In genomic region chr1:72056516-72056915, GRCh38 we compare ENCODE assay signal across 34 cellular contexts.
DNase-seq lines count a peak whose midpoint lies in the region; ATAC-seq, FAIRE-seq and TF ChIP-seq lines count a peak whose summit lies in the region.
"Had no signal": no experiment of that assay in that cellular context is flagged by ENCODE, and none has a peak within 500 bp of the region (broad histone marks: within the 10 kb centered on the region; RNA-seq: fewer than 3 reads in every experiment).

No MANE protein-coding gene starts in this region.

- DNase-seq in SK-N-SH (no peak), D721Med (ENCODE audit: insufficient read length, low spot score) (no peak), H1 (ENCODE audit: low read depth in 1 of 2, low spot score in 2 of 2) (no peak)
- DNase-seq in activated CD4-positive, alpha-beta memory T cell treated with anti-CD3 and anti-CD28 coated beads, Interleukin-2, amount 10 ng/mL, durations not matched to agents 7 days and 5 days, result no peak
- DNase-seq: 8988T; ACHN; AML-193; BE2C; C1 segment of cervical spinal cord; Caco-2; Calu3; CD4-positive, alpha-beta memory T cell; CD4-positive, alpha-beta T cell; CD4-positive, CD25-positive, alpha-beta regulatory T cell; CD8-positive, alpha-beta memory T cell; CD8-positive, alpha-beta T cell; COR-L47; DMS 273 treated with DMSO at 0.1 percent for 48 hours; DMS153; DMS53; DMS79; DMS79 treated with DMSO at 0.1 percent for 48 hours; DND-41; EL had no signal

- TF ChIP-seq POLR2A in H1 (IDR thresholded peaks at IDR 0.05; ENCODE audit: control extremely low read depth in 1 of 2, low read depth in 2 of 2, low read length in 2 of 2), result no peak

- H3K4me3 Mint-ChIP-seq in activated CD4-positive, alpha-beta memory T cell treated with anti-CD3 and anti-CD28 coated beads, Interleukin-2, amount 10 ng/mL, durations not matched to agents 7 days and 5 days, result no peak overlapping the region
- H3K4me3 Mint-ChIP-seq: B cell; CD14-positive monocyte; CD4-positive, alpha-beta memory T cell; CD4-positive, alpha-beta T cell; CD4-positive, CD25-positive, alpha-beta regulatory T cell; CD8-positive, alpha-beta memory T cell; CD8-positive, alpha-beta T cell had no signal

- no peak overlapping the region for H3K18ac ChIP-seq in H1 (ENCODE audit: extremely low read depth, low read length)

- H3K4me2 ChIP-seq in SK-N-SH, result no peak overlapping the region
- no peak overlapping the region for H3K4me2 ChIP-seq in H1 (ENCODE audit: insufficient read depth in 1 of 2, low read depth in 2 of 2, low read length in 2 of 2)
- H3K4me2 ChIP-seq: A549; BLaER1; BLaER1 treated with 17β-estradiol and CSF1 and Interleukin-3, amounts not matched to agents 10 nM and 100 nM had no signal

- ATAC-seq in SK-N-SH treated with all-trans-retinoic acid at 6 μM for 48 hours (no peak), HG02798 (IDR thresholded peaks at IDR 0.05; ENCODE audit: poor library complexity, unreplicated experiment) (no peak)
- ATAC-seq: A549; CD8-positive, alpha-beta T cell had no signal

- no peaks in the 10 kb centered on the region for H3K9me3 Mint-ChIP-seq in activated CD4-positive, alpha-beta memory T cell treated with anti-CD3 and anti-CD28 coated beads, Interleukin-2, amount 10 ng/mL, durations not matched to agents 7 days and 5 days
- H3K9me3 Mint-ChIP-seq: CD14-positive monocyte; CD4-positive, alpha-beta T cell had no signal

- no peaks in the 10 kb centered on the region for H3K4me1 Mint-ChIP-seq in activated CD4-positive, alpha-beta memory T cell treated with anti-CD3 and anti-CD28 coated beads, Interleukin-2, amount 10 ng/mL, durations not matched to agents 7 days and 5 days
- H3K4me1 Mint-ChIP-seq: B cell; CD4-positive, alpha-beta memory T cell; CD4-positive, CD25-positive, alpha-beta regulatory T cell; CD8-positive, alpha-beta memory T cell had no signal

- POLR2A ChIA-PET in SK-N-SH (lab: Yijun Ruan, JAX) (no interaction called here), H1 (lab: Charles Lee; ENCODE audit: partially characterized antibody) (no interaction called here)
- POLR2A ChIA-PET in activated CD4-positive, alpha-beta memory T cell treated with anti-CD3 and anti-CD28 coated beads, Interleukin-2, amount 10 ng/mL, durations not matched to agents 7 days and 5 days (lab: Charles Lee), result no interaction called here

- no peak overlapping the region for H3K4ac ChIP-seq in H1 (replicated peaks; ENCODE audit: insufficient read length, low read depth, low read length)

- no peaks in the 10 kb centered on the region for H3K9me2 ChIP-seq in SK-N-SH

- H3K27ac Mint-ChIP-seq in activated CD4-positive, alpha-beta memory T cell treated with anti-CD3 and anti-CD28 coated beads, Interleukin-2, amount 10 ng/mL, durations not matched to agents 7 days and 5 days, result no peak overlapping the region
- H3K27ac Mint-ChIP-seq: B cell; CD14-positive monocyte; CD4-positive, alpha-beta memory T cell; CD4-positive, alpha-beta T cell; CD4-positive, CD25-positive, alpha-beta regulatory T cell; CD8-positive, alpha-beta memory T cell; CD8-positive, alpha-beta T cell had no signal

- H3K79me2 ChIP-seq in SK-N-SH (ENCODE audit: insufficient read depth) (no peaks in the 10 kb centered on the region), H1 (ENCODE audit: control insufficient read depth in 1 of 2, insufficient read depth in 2 of 2, low read length in 2 of 2) (no peaks in the 10 kb centered on the region)

- H3K4me1 ChIP-seq in SK-N-SH (ENCODE audit: control insufficient read depth in 1 of 2, insufficient read depth in 2 of 2, low read depth in 1 of 2, low read length in 1 of 2), result no peaks in the 10 kb centered on the region; a peak in 1 of 4 replicates
- peaks cover 0 to 2% (median 0%) of the 10 kb centered on the region in 4 experiments; a peak in 1 of 7 replicates for H3K4me1 ChIP-seq in H1 (replicated peaks in 1 of 4; ENCODE audit: control insufficient read depth in 3 of 4, insufficient read depth in 4 of 4, low read length in 3 of 4)
- H3K4me1 ChIP-seq: A549, BLaER1, Caco-2 had no signal

- TF ChIP-seq RAD21 in SK-N-SH (IDR thresholded peaks at IDR 0.05; ENCODE audit: low read length) (no peak), H1 (IDR thresholded peaks at IDR 0.05 in 1 of 2, conservative IDR thresholded peaks at IDR 0.05 in 1 of 2; ENCODE audit: low read depth in 2 of 2, low read length in 2 of 2) (no peak)

- H3K56ac ChIP-seq in H1 (replicated peaks; ENCODE audit: insufficient read length, low read depth, low read length), result no peak overlapping the region

- 43% methylated on average over 2 of the region's 2 CpGs for WGBS in SK-N-SH (ENCODE audit: low lambda C conversion rate)
- 94% methylated on average over 2 of the region's 2 CpGs; no CpG with 5 or more reads in 1 of the 2 experiments for WGBS in H1 (ENCODE audit: extremely low coverage in 1 of 2, insufficient coverage in 1 of 2, insufficient read length in 1 of 2, insufficient replicate concordance in 2 of 2, low coverage in 1 of 2, low lambda C conversion rate in 2 of 2, missing lambda C conversion rate in 1 of 2), 2 experiments

- FAIRE-seq in D721Med (lab: Jason Lieb, UNC) (peak; percentile 61), H1 (lab: Jason Lieb, UNC) (no peak)
- FAIRE-seq: A204.1, A549 had no signal

- no peaks in the 10 kb centered on the region for H3K36me3 Mint-ChIP-seq in activated CD4-positive, alpha-beta memory T cell treated with anti-CD3 and anti-CD28 coated beads, Interleukin-2, amount 10 ng/mL, durations not matched to agents 7 days and 5 days (ENCODE audit: low read depth)
- H3K36me3 Mint-ChIP-seq: CD14-positive monocyte; CD4-positive, alpha-beta memory T cell; CD4-positive, CD25-positive, alpha-beta regulatory T cell; CD8-positive, alpha-beta memory T cell; CD8-positive, alpha-beta T cell had no signal

- H4K91ac ChIP-seq in H1 (replicated peaks; ENCODE audit: insufficient read length, low read length), result no peak overlapping the region

- H3K36me3 ChIP-seq in SK-N-SH (replicated peaks in 1 of 2; ENCODE audit: control insufficient read depth in 1 of 2, insufficient read depth in 2 of 2, low read length in 1 of 2), result no peaks in the 10 kb centered on the region
- no peaks in the 10 kb centered on the region for H3K36me3 ChIP-seq in H1 (ENCODE audit: control insufficient read depth in 2 of 4, insufficient read depth in 4 of 4, low read length in 3 of 4)
- H3K36me3 ChIP-seq: BE2C; BLaER1; BLaER1 treated with 17β-estradiol and CSF1 and Interleukin-3, amounts not matched to agents 10 nM and 100 nM had no signal

- H3K4me3 ChIP-seq in SK-N-SH (ENCODE audit: low read depth in 2 of 2, low read length in 1 of 2) (no peak overlapping the region), H1 (ENCODE audit: extremely low read depth in 1 of 4, insufficient read depth in 2 of 4, low read depth in 3 of 4, low read length in 4 of 4) (no peak overlapping the region)
- H3K4me3 ChIP-seq: A549; BLaER1; BLaER1 treated with 17β-estradiol and CSF1 and Interleukin-3, amounts not matched to agents 10 nM and 100 nM had no signal

- no peak for TF ChIP-seq CTCF in SK-N-SH (IDR thresholded peaks at IDR 0.05)
- TF ChIP-seq CTCF in D721Med (IDR thresholded peaks at IDR 0.05; ENCODE audit: insufficient read depth, missing control alignments), result no peak
- TF ChIP-seq CTCF in H1 (IDR thresholded peaks at IDR 0.05; ENCODE audit: control extremely low read depth in 1 of 3, insufficient read depth in 1 of 3, low read depth in 1 of 3, low read length in 3 of 3), result no peak

- no peaks in the 10 kb centered on the region for H3F3A ChIP-seq in SK-N-SH (replicated peaks; ENCODE audit: insufficient read depth)

- H2AFZ ChIP-seq in SK-N-SH (ENCODE audit: low read depth), result no peak overlapping the region
- H2AFZ ChIP-seq in H1 (ENCODE audit: low read length), result no peak overlapping the region

- no peak overlapping the region for H4K5ac ChIP-seq in H1 (ENCODE audit: insufficient read length, low read depth, low read length)

- no peak overlapping the region for H2BK15ac ChIP-seq in H1 (ENCODE audit: low read length)

- H2BK20ac ChIP-seq in H1 (ENCODE audit: low read length), result no peak overlapping the region

- H3K27me3 ChIP-seq in SK-N-SH (ENCODE audit: insufficient read depth), result no peaks in the 10 kb centered on the region
- no peaks in the 10 kb centered on the region for H3K27me3 ChIP-seq in H1 (replicated peaks in 1 of 4; ENCODE audit: control insufficient read depth in 3 of 4, extremely low read depth in 1 of 4, insufficient read depth in 3 of 4, low read length in 3 of 4)
- H3K27me3 ChIP-seq: BE2C; BLaER1; BLaER1 treated with 17β-estradiol and CSF1 and Interleukin-3, amounts not matched to agents 10 nM and 100 nM had no signal

- H3K27ac ChIP-seq in SK-N-SH (ENCODE audit: low read depth in 2 of 2, low read length in 1 of 2) (no peak overlapping the region), H1 (ENCODE audit: low read depth, low read length) (no peak overlapping the region)
- H3K27ac ChIP-seq: 22Rv1; A549; BLaER1; BLaER1 treated with 17β-estradiol and CSF1 and Interleukin-3, amounts not matched to agents 10 nM and 100 nM; C4-2B had no signal

- no peaks in the 10 kb centered on the region for H3K27me3 Mint-ChIP-seq in activated CD4-positive, alpha-beta memory T cell treated with anti-CD3 and anti-CD28 coated beads, Interleukin-2, amount 10 ng/mL, durations not matched to agents 7 days and 5 days
- H3K27me3 Mint-ChIP-seq: B cell; CD4-positive, alpha-beta memory T cell; CD4-positive, alpha-beta T cell; CD4-positive, CD25-positive, alpha-beta regulatory T cell; CD8-positive, alpha-beta memory T cell had no signal

- no peak overlapping the region for H3K14ac ChIP-seq in H1 (ENCODE audit: insufficient read length)

- H3K23ac ChIP-seq in H1 (ENCODE audit: insufficient read length), result no peak overlapping the region

- no peak overlapping the region for H2BK120ac ChIP-seq in H1 (replicated peaks; ENCODE audit: low read depth, low read length)

- no peak overlapping the region for H4K8ac ChIP-seq in H1 (ENCODE audit: extremely low read depth, insufficient read depth, low read length)

- no peak overlapping the region for H3K9ac ChIP-seq in SK-N-SH
- H3K9ac ChIP-seq in H1 (replicated peaks in 1 of 4; ENCODE audit: extremely low read depth in 1 of 4, low read depth in 3 of 4, low read length in 3 of 4), result no peak overlapping the region
- H3K9ac ChIP-seq: BLaER1; BLaER1 treated with 17β-estradiol and CSF1 and Interleukin-3, amounts not matched to agents 10 nM and 100 nM had no signal

- H2AK5ac ChIP-seq in H1 (ENCODE audit: low read depth, low read length), result no peak overlapping the region

- no peaks in the 10 kb centered on the region for H3K23me2 ChIP-seq in H1 (ENCODE audit: low read depth, low read length)

- H3K79me1 ChIP-seq in H1 (ENCODE audit: low read depth, low read length), result no peaks in the 10 kb centered on the region

- CTCF ChIA-PET in SK-N-SH (lab: Yijun Ruan, JAX) (interaction anchor here (1.4 kb wide), 1 partner anchor 18 kb away, joined by 8 read pairs; no protein-coding TSS in a partner anchor), H1 (lab: Charles Lee; ENCODE audit: partially characterized antibody) (interaction anchor here (1.0 to 1.2 kb wide), 2 partner anchors 18 to 59 kb away, joined by 3 read pairs; no protein-coding TSS in a partner anchor)
- CTCF ChIA-PET in activated CD4-positive, alpha-beta memory T cell treated with anti-CD3 and anti-CD28 coated beads, Interleukin-2, amount 10 ng/mL, durations not matched to agents 7 days and 5 days (lab: Charles Lee), result no interaction called here

- H4K20me1 ChIP-seq in SK-N-SH (ENCODE audit: insufficient read depth), result no peaks in the 10 kb centered on the region
- no peaks in the 10 kb centered on the region for H4K20me1 ChIP-seq in H1 (replicated peaks in 1 of 2; ENCODE audit: control insufficient read depth in 1 of 2, insufficient read depth in 2 of 2, low read length in 2 of 2)
- H4K20me1 ChIP-seq: BLaER1; BLaER1 treated with 17β-estradiol and CSF1 and Interleukin-3, amounts not matched to agents 10 nM and 100 nM had no signal

- H2BK12ac ChIP-seq in H1 (ENCODE audit: low read depth, low read length), result 0 out of 2 replicates have a peak overlapping the region, but pooled peaks have one; percentile 4

- TF ChIP-seq EP300 in SK-N-SH (IDR thresholded peaks at IDR 0.05; ENCODE audit: borderline replicate concordance in 1 of 2, low read depth in 1 of 2, low read length in 1 of 2) (no peak), H1 (IDR thresholded peaks at IDR 0.05; ENCODE audit: borderline replicate concordance in 1 of 2, low read depth in 2 of 2, low read length in 2 of 2) (no peak)

- H2BK5ac ChIP-seq in H1 (ENCODE audit: low read depth, low read length), result no peak overlapping the region

- H3K9me3 ChIP-seq in SK-N-SH (no peaks in the 10 kb centered on the region), H1 (ENCODE audit: insufficient read depth in 2 of 2, low read depth in 1 of 2, low read length in 1 of 2) (no peaks in the 10 kb centered on the region)
- H3K9me3 ChIP-seq: A549; BE2C; BLaER1; BLaER1 treated with 17β-estradiol and CSF1 and Interleukin-3, amounts not matched to agents 10 nM and 100 nM; Caco-2 had no signal
